In genomic region chr2:166384774-166385173, GRCh38 we compare ENCODE assay signal across 10 cellular contexts. TPM values are rescaled to one million over a fixed set of nuclear protein-coding genes. Genes with fewer than 3 reads are reported as not detected.
DNase-seq lines count a peak whose midpoint lies in the region; TF ChIP-seq lines count a peak whose summit lies in the region.
"Had no signal": no experiment of that assay in that cellular context is flagged by ENCODE, and none has a peak within 500 bp of the region (broad histone marks: within the 10 kb centered on the region; RNA-seq: fewer than 3 reads in every experiment).

No MANE protein-coding gene starts in this region.

- DNase-seq in NCI-H1417 (lab: John Stamatoyannopoulos, UW) (peak in 2 of 3 experiments; percentile 2 to 35), NCI-H1417 treated with DMSO at 0.1 percent for 48 hours (lab: John Stamatoyannopoulos, UW) (no peak), NCI-H146 treated with DMSO at 0.1 percent for 48 hours (lab: John Stamatoyannopoulos, UW; ENCODE audit: unreplicated experiment) (peak; percentile 0), sigmoid colon (no peak), midbrain (lab: John Stamatoyannopoulos, UW) (no peak), neuronal stem cell (ENCODE audit: low spot score) (no peak)
- DNase-seq in activated T-cell treated with anti-CD3 and anti-CD28 coated beads, Interleukin-2, amount 50 U/mL, for 24 hours = no peak
- DNase-seq: NCI-H226 had no signal

- H3K27ac ChIP-seq in sigmoid colon (no peak overlapping the region), neuronal stem cell (replicated peaks; ENCODE audit: low read length) (no peak overlapping the region)

- TF ChIP-seq EP300 in sigmoid colon (IDR thresholded peaks at IDR 0.05) = no peak

- no peak overlapping the region for H3K14ac ChIP-seq in neuronal stem cell (ENCODE audit: low read length)

- H3K4me1 Mint-ChIP-seq in activated T-cell treated with anti-CD3 and anti-CD28 coated beads, Interleukin-2, amount 50 U/mL, for 24 hours (ENCODE audit: low read depth) = no peaks in the 10 kb centered on the region
- H3K4me1 Mint-ChIP-seq: CD4-positive, CD25-positive, alpha-beta regulatory T cell had no signal

- H3K27me3 ChIP-seq in endocrine pancreas (ENCODE audit: control insufficient read depth, insufficient read depth, low read length) (no peaks in the 10 kb centered on the region), sigmoid colon (no peaks in the 10 kb centered on the region), neuronal stem cell (ENCODE audit: control insufficient read depth in 3 of 3, insufficient read depth in 3 of 3, low read depth in 1 of 3, low read length in 3 of 3) (no peaks in the 10 kb centered on the region)

- no peak overlapping the region for H4K91ac ChIP-seq in neuronal stem cell (ENCODE audit: low read depth, low read length, poor library complexity)

- no peak overlapping the region for H3K4ac ChIP-seq in neuronal stem cell (ENCODE audit: low read length)

- no peak overlapping the region for H3K4me2 ChIP-seq in neuronal stem cell (ENCODE audit: insufficient read depth, low read length, poor library complexity, severe bottlenecking)

- no peak overlapping the region for H3K4me3 Mint-ChIP-seq in activated T-cell treated with anti-CD3 and anti-CD28 coated beads, Interleukin-2, amount 50 U/mL, for 24 hours
- H3K4me3 Mint-ChIP-seq: CD4-positive, CD25-positive, alpha-beta regulatory T cell had no signal

- intact Hi-C loops in sigmoid colon (cut with DNase I) = loop anchor here (5.0 kb wide), 1 partner anchor 133 kb away; no protein-coding TSS in a partner anchor

- TF ChIP-seq POLR2A in sigmoid colon (IDR thresholded peaks at IDR 0.05) = no peak

- H3K79me1 ChIP-seq in neuronal stem cell (ENCODE audit: low read depth, low read length) = no peaks in the 10 kb centered on the region

- WGBS in sigmoid colon, 2 donors = 51 to 66% methylated on average over 8 of the region's 8 CpGs
- no CpG with 5 or more reads among the region's 8 CpGs for WGBS in neuronal stem cell (ENCODE audit: extremely low coverage in 2 of 2, insufficient read length in 2 of 2, insufficient replicate concordance in 1 of 2), 2 donors

- H3K27me3 Mint-ChIP-seq in activated T-cell treated with anti-CD3 and anti-CD28 coated beads, Interleukin-2, amount 50 U/mL, for 24 hours = no peaks in the 10 kb centered on the region
- H3K27me3 Mint-ChIP-seq: CD4-positive, CD25-positive, alpha-beta regulatory T cell had no signal

- H2BK5ac ChIP-seq in neuronal stem cell (ENCODE audit: low read length) = no peak overlapping the region

- H3K4me3 ChIP-seq in endocrine pancreas (ENCODE audit: control insufficient read depth, insufficient read depth, low read length) = peak overlapping the region; percentile 34
- no peak overlapping the region for H3K4me3 ChIP-seq in sigmoid colon
- no peak overlapping the region for H3K4me3 ChIP-seq in neuronal stem cell (ENCODE audit: low read length in 2 of 2)

- no peaks in the 10 kb centered on the region for H3K9me3 Mint-ChIP-seq in activated T-cell treated with anti-CD3 and anti-CD28 coated beads, Interleukin-2, amount 50 U/mL, for 24 hours

- H3K4me1 ChIP-seq in endocrine pancreas (ENCODE audit: control insufficient read depth, insufficient read depth, low read length) = no peaks in the 10 kb centered on the region
- H3K4me1 ChIP-seq in sigmoid colon = no peaks in the 10 kb centered on the region
- H3K4me1 ChIP-seq in neuronal stem cell (ENCODE audit: control insufficient read depth in 2 of 2, insufficient read depth in 1 of 2, low read depth in 1 of 2, low read length in 2 of 2) = peaks cover 0 to 2% of the 10 kb centered on the region in 2 donors

- H3K18ac ChIP-seq in neuronal stem cell (ENCODE audit: low read length) = no peak overlapping the region

- H2AK5ac ChIP-seq in neuronal stem cell (ENCODE audit: low read depth, low read length) = no peak overlapping the region

- H2AFZ ChIP-seq in neuronal stem cell (ENCODE audit: low read length) = no peak overlapping the region

- H4K8ac ChIP-seq in neuronal stem cell (ENCODE audit: low read depth, low read length) = no peak overlapping the region

- H3K9ac ChIP-seq in endocrine pancreas (ENCODE audit: control insufficient read depth, insufficient read depth, low read length) (no peak overlapping the region), neuronal stem cell (ENCODE audit: low read depth, low read length, poor library complexity) (no peak overlapping the region)

- no peak overlapping the region for H3K23ac ChIP-seq in neuronal stem cell (ENCODE audit: low read depth, low read length, poor library complexity)

- H3K9me3 ChIP-seq in endocrine pancreas (ENCODE audit: control insufficient read depth, low read length) = no peaks in the 10 kb centered on the region
- no peaks in the 10 kb centered on the region for H3K9me3 ChIP-seq in sigmoid colon
- no peaks in the 10 kb centered on the region for H3K9me3 ChIP-seq in neuronal stem cell (replicated peaks in 1 of 2; ENCODE audit: control insufficient read depth in 2 of 2, insufficient read depth in 1 of 2, low read depth in 1 of 2, low read length in 2 of 2)

- no peak overlapping the region for H2BK12ac ChIP-seq in neuronal stem cell (ENCODE audit: low read length)

- H3K27ac Mint-ChIP-seq in activated T-cell treated with anti-CD3 and anti-CD28 coated beads, Interleukin-2, amount 50 U/mL, for 24 hours = no peak overlapping the region
- H3K27ac Mint-ChIP-seq: CD4-positive, CD25-positive, alpha-beta regulatory T cell had no signal

- H2BK120ac ChIP-seq in neuronal stem cell (ENCODE audit: low read depth, low read length) = no peak overlapping the region

- no peaks in the 10 kb centered on the region for H3K36me3 Mint-ChIP-seq in activated T-cell treated with anti-CD3 and anti-CD28 coated beads, Interleukin-2, amount 50 U/mL, for 24 hours (ENCODE audit: low read depth)
- H3K36me3 Mint-ChIP-seq: CD4-positive, CD25-positive, alpha-beta regulatory T cell had no signal

- no peak overlapping the region for H2BK15ac ChIP-seq in neuronal stem cell (ENCODE audit: low read length)

- peak; percentile 20 to 60 (median 48) for TF ChIP-seq CTCF in sigmoid colon (IDR thresholded peaks at IDR 0.05)

- no peaks in the 10 kb centered on the region for H3K36me3 ChIP-seq in endocrine pancreas (ENCODE audit: control insufficient read depth, insufficient read depth, low read length)
- H3K36me3 ChIP-seq in sigmoid colon = no peaks in the 10 kb centered on the region
- H3K36me3 ChIP-seq in neuronal stem cell (replicated peaks in 1 of 2; ENCODE audit: control insufficient read depth in 2 of 2, insufficient read depth in 2 of 2, low read length in 2 of 2) = no peaks in the 10 kb centered on the region

RNA-seq across cellular contexts. Expression of gene SCN9A, which starts 9.0 kb away (rescaled TPM):
- total RNA-seq in sigmoid colon = 10 to 100 TPM; 14.3 to 22.1 (median 16.0) TPM
- polyA plus RNA-seq in sigmoid colon = 1 to 10 TPM in 1 of 3 donors, under 1 TPM in 2; 0.23 to 2.8 (median 0.60) TPM
- 0.17 TPM for polyA plus RNA-seq in neuronal stem cell (2013, experiment 1 of 2)
- polyA plus RNA-seq in neuronal stem cell (2013, experiment 2 of 2) = 0.21 TPM
- polyA plus RNA-seq: CD4-positive, CD25-positive, alpha-beta regulatory T cell had no signal

Comparison
In these comparisons a context has a peak if more than half of its experiments do, and no peak if none do; other contexts are left out.
1. DNase-seq: peak in NCI-H1417 (2 of 3) and NCI-H146 treated with DMSO at 0.1 percent for 48 hours (single experiment); none in NCI-H1417 treated with DMSO at 0.1 percent for 48 hours (single experiment), sigmoid colon (single experiment), midbrain (single experiment), activated T-cell treated with anti-CD3 and anti-CD28 coated beads, Interleukin-2, amount 50 U/mL, for 24 hours (single experiment) and neuronal stem cell (single experiment).